Comparison of ENCODE assay signal across 19 cellular contexts in genomic region chr9:129407905-129408452, GRCh38.
A peak's percentile ranks its signal among the peaks of the same experiment; 100 is the strongest.
DNase-seq lines count a peak whose midpoint lies in the region; ATAC-seq and TF ChIP-seq lines count a peak whose summit lies in the region.
"Had no signal": no experiment of that assay in that cellular context is flagged by ENCODE, and none has a peak within 500 bp of the region (broad histone marks: within the 10 kb centered on the region; RNA-seq: fewer than 3 reads in every experiment).

No MANE protein-coding gene starts in this region.

- no peaks in the 10 kb centered on the region for H3K36me3 Mint-ChIP-seq in CD4-positive, CD25-positive, alpha-beta regulatory T cell
- H3K36me3 Mint-ChIP-seq in neural progenitor cell = peaks cover 8% of the 10 kb centered on the region
- H3K36me3 Mint-ChIP-seq in activated T-helper 1 cell treated with anti-CD3 and anti-CD28 coated beads, Interleukin-12 subunit alpha, Interleukin-12 subunit beta, Interleukin-2, Interleukin-4 antibody, amounts not matched to agents 30 ng/mL and 10 ng/mL and 1 ng/mL, durations not matched to agents 14 hours and 24 hours and 36 hours (ENCODE audit: low read depth) = peaks cover 7% of the 10 kb centered on the region
- H3K36me3 Mint-ChIP-seq in activated CD4-positive, alpha-beta memory T cell treated with anti-CD3 and anti-CD28 coated beads, Interleukin-2, amount 10 ng/mL, durations not matched to agents 7 days and 5 days (ENCODE audit: low read depth) = peaks cover 11% of the 10 kb centered on the region

- no peak overlapping the region for H2AFZ ChIP-seq in neural progenitor cell (replicated peaks)

- no peaks in the 10 kb centered on the region for H3K79me2 ChIP-seq in neural progenitor cell (ENCODE audit: low read depth)

- TF ChIP-seq CTCF in RWPE1 (conservative IDR thresholded peaks at IDR 0.05; ENCODE audit: low read depth) (no peak), neural progenitor cell (IDR thresholded peaks at IDR 0.05) (no peak), colonic mucosa (IDR thresholded peaks at IDR 0.05) (no peak)

- H3K27me3 ChIP-seq in CD4-positive, CD25-positive, alpha-beta regulatory T cell (ENCODE audit: control insufficient read depth, insufficient read depth, low read length) = no peaks in the 10 kb centered on the region
- H3K27me3 ChIP-seq in right cardiac atrium (ENCODE audit: control insufficient read depth, insufficient read depth) = no peaks in the 10 kb centered on the region
- H3K27me3 ChIP-seq in neural progenitor cell = no peaks in the 10 kb centered on the region
- no peaks in the 10 kb centered on the region for H3K27me3 ChIP-seq in colonic mucosa
- H3K27me3 ChIP-seq: sigmoid colon, upper lobe of right lung had no signal

- no peaks in the 10 kb centered on the region for H4K20me1 ChIP-seq in neural progenitor cell (ENCODE audit: low read depth)

- no peak overlapping the region for H3K4me3 ChIP-seq in CD4-positive, CD25-positive, alpha-beta regulatory T cell (ENCODE audit: low read depth, low read length)
- no peak overlapping the region for H3K4me3 ChIP-seq in right cardiac atrium (ENCODE audit: low read length)
- no peak overlapping the region for H3K4me3 ChIP-seq in neural progenitor cell
- H3K4me3 ChIP-seq in colonic mucosa = no peak overlapping the region
- H3K4me3 ChIP-seq: sigmoid colon, upper lobe of right lung had no signal

- H3K4me3 Mint-ChIP-seq in CD4-positive, CD25-positive, alpha-beta regulatory T cell = no peak overlapping the region
- H3K4me3 Mint-ChIP-seq in neural progenitor cell = peak overlapping the region; percentile 1
- H3K4me3 Mint-ChIP-seq in activated T-helper 1 cell treated with anti-CD3 and anti-CD28 coated beads, Interleukin-12 subunit alpha, Interleukin-12 subunit beta, Interleukin-2, Interleukin-4 antibody, amounts not matched to agents 30 ng/mL and 10 ng/mL and 1 ng/mL, durations not matched to agents 14 hours and 24 hours and 36 hours = no peak overlapping the region
- no peak overlapping the region for H3K4me3 Mint-ChIP-seq in activated CD4-positive, alpha-beta memory T cell treated with anti-CD3 and anti-CD28 coated beads, Interleukin-2, amount 10 ng/mL, durations not matched to agents 7 days and 5 days

- H3K9me3 ChIP-seq in CD4-positive, CD25-positive, alpha-beta regulatory T cell (ENCODE audit: control insufficient read depth in 2 of 2, low read length in 2 of 2) = no peaks in the 10 kb centered on the region
- no peaks in the 10 kb centered on the region for H3K9me3 ChIP-seq in right cardiac atrium (ENCODE audit: control insufficient read depth, low read length)
- H3K9me3 ChIP-seq in neural progenitor cell (ENCODE audit: low read depth) = no peaks in the 10 kb centered on the region
- no peaks in the 10 kb centered on the region for H3K9me3 ChIP-seq in colonic mucosa
- H3K9me3 ChIP-seq: sigmoid colon, upper lobe of right lung had no signal

- WGBS in right cardiac atrium = 85% methylated on average over 5 of the region's 5 CpGs

- H3K4me2 ChIP-seq in neural progenitor cell = no peak overlapping the region

- CTCF ChIA-PET in RWPE1 (lab: Yijun Ruan, JAX) = interaction anchor here (0.6 to 1.0 kb wide), 4 partner anchors 39 to 269 kb away, joined by 3 read pairs; no protein-coding TSS in a partner anchor
- CTCF ChIA-PET in activated CD4-positive, alpha-beta memory T cell treated with anti-CD3 and anti-CD28 coated beads, Interleukin-2, amount 10 ng/mL, durations not matched to agents 7 days and 5 days (lab: Charles Lee) = no interaction called here

- H3K36me3 ChIP-seq in CD4-positive, CD25-positive, alpha-beta regulatory T cell (ENCODE audit: control insufficient read depth, insufficient read depth, low read length) = no peaks in the 10 kb centered on the region
- H3K36me3 ChIP-seq in neural progenitor cell = no peaks in the 10 kb centered on the region
- no peaks in the 10 kb centered on the region for H3K36me3 ChIP-seq in colonic mucosa
- H3K36me3 ChIP-seq: sigmoid colon, upper lobe of right lung had no signal

- no peak for DNase-seq in CD4-positive, CD25-positive, alpha-beta regulatory T cell
- DNase-seq in RWPE1 (ENCODE audit: low spot score) = no peak
- peak; percentile 6 to 19 (median 16) for DNase-seq in right cardiac atrium
- DNase-seq in neural progenitor cell (ENCODE audit: low spot score) = no peak
- no peak for DNase-seq in activated T-helper 1 cell treated with anti-CD3 and anti-CD28 coated beads, Interleukin-12 subunit alpha, Interleukin-12 subunit beta, Interleukin-2, Interleukin-4 antibody, amounts not matched to agents 30 ng/mL and 10 ng/mL and 1 ng/mL, durations not matched to agents 14 hours and 24 hours and 36 hours (ENCODE audit: low spot score)
- no peak for DNase-seq in colonic mucosa
- no peak for DNase-seq in activated CD4-positive, alpha-beta memory T cell treated with anti-CD3 and anti-CD28 coated beads, Interleukin-2, amount 10 ng/mL, durations not matched to agents 7 days and 5 days
- DNase-seq in mucosa of gallbladder (ENCODE audit: low spot score) = no peak
- DNase-seq: activated CD4-positive, alpha-beta T cell treated with anti-CD3 and anti-CD28 coated beads for 1 hour; DMS153; MV-4-11; naive B cell; NCI-H2081; NCI-H774; sigmoid colon; stimulated activated CD4-positive, alpha-beta T cell treated with anti-CD3 and anti-CD28 coated beads, Interleukin-4, amount 100 ng/mL, for 4 hours; T-helper 2 cell; upper lobe of right lung had no signal

- peaks cover 9% of the 10 kb centered on the region for H3K4me1 ChIP-seq in CD4-positive, CD25-positive, alpha-beta regulatory T cell (ENCODE audit: control insufficient read depth, insufficient read depth, low read length, poor library complexity, severe bottlenecking)
- H3K4me1 ChIP-seq in right cardiac atrium (ENCODE audit: control insufficient read depth, insufficient read depth, low read length) (peaks cover 4% of the 10 kb centered on the region), neural progenitor cell (peaks cover 33% of the 10 kb centered on the region), colonic mucosa (peaks cover 14% of the 10 kb centered on the region)

- no peak overlapping the region for H3K27ac ChIP-seq in CD4-positive, CD25-positive, alpha-beta regulatory T cell (ENCODE audit: insufficient read depth, low read length, poor library complexity, severe bottlenecking)
- H3K27ac ChIP-seq in RWPE1 (peak overlapping the region; percentile 71), right cardiac atrium (ENCODE audit: low read length) (no peak overlapping the region), neural progenitor cell (no peak overlapping the region), colonic mucosa (no peak overlapping the region)
- H3K27ac ChIP-seq: epithelial cell of prostate, upper lobe of right lung had no signal

- H3K9ac ChIP-seq in neural progenitor cell (no peak overlapping the region), colonic mucosa (ENCODE audit: low read depth in 2 of 2, low read length in 2 of 2) (no peak overlapping the region)

- intact Hi-C loops in right cardiac atrium (cut with DNase I) = no loop called here
- intact Hi-C loops in activated T-helper 1 cell treated with anti-CD3 and anti-CD28 coated beads, Interleukin-12 subunit alpha, Interleukin-12 subunit beta, Interleukin-2, Interleukin-4 antibody, amounts not matched to agents 30 ng/mL and 10 ng/mL and 1 ng/mL, durations not matched to agents 14 hours and 24 hours and 36 hours (cut with micrococcal nuclease) = no loop called here
- intact Hi-C loops in colonic mucosa (cut with DNase I) = no loop called here

- H3K27ac Mint-ChIP-seq in CD4-positive, CD25-positive, alpha-beta regulatory T cell = peak overlapping the region in 2 of 3 donors; percentile 75 to 76
- H3K27ac Mint-ChIP-seq in neural progenitor cell = peak overlapping the region; percentile 91
- H3K27ac Mint-ChIP-seq in activated T-helper 1 cell treated with anti-CD3 and anti-CD28 coated beads, Interleukin-12 subunit alpha, Interleukin-12 subunit beta, Interleukin-2, Interleukin-4 antibody, amounts not matched to agents 30 ng/mL and 10 ng/mL and 1 ng/mL, durations not matched to agents 14 hours and 24 hours and 36 hours = no peak overlapping the region
- no peak overlapping the region for H3K27ac Mint-ChIP-seq in activated CD4-positive, alpha-beta memory T cell treated with anti-CD3 and anti-CD28 coated beads, Interleukin-2, amount 10 ng/mL, durations not matched to agents 7 days and 5 days

- H3K4me1 Mint-ChIP-seq in CD4-positive, CD25-positive, alpha-beta regulatory T cell = peaks cover 0 to 30% (median 5%) of the 10 kb centered on the region in 4 donors
- peaks cover 68% of the 10 kb centered on the region for H3K4me1 Mint-ChIP-seq in neural progenitor cell
- H3K4me1 Mint-ChIP-seq in activated T-helper 1 cell treated with anti-CD3 and anti-CD28 coated beads, Interleukin-12 subunit alpha, Interleukin-12 subunit beta, Interleukin-2, Interleukin-4 antibody, amounts not matched to agents 30 ng/mL and 10 ng/mL and 1 ng/mL, durations not matched to agents 14 hours and 24 hours and 36 hours (ENCODE audit: low read depth) = peaks cover 7% of the 10 kb centered on the region
- peaks cover 15% of the 10 kb centered on the region for H3K4me1 Mint-ChIP-seq in activated CD4-positive, alpha-beta memory T cell treated with anti-CD3 and anti-CD28 coated beads, Interleukin-2, amount 10 ng/mL, durations not matched to agents 7 days and 5 days

- peaks cover 5% of the 10 kb centered on the region for H3K27me3 Mint-ChIP-seq in CD4-positive, CD25-positive, alpha-beta regulatory T cell
- peaks cover 26% of the 10 kb centered on the region for H3K27me3 Mint-ChIP-seq in neural progenitor cell (ENCODE audit: insufficient read depth, low read depth)
- H3K27me3 Mint-ChIP-seq in activated T-helper 1 cell treated with anti-CD3 and anti-CD28 coated beads, Interleukin-12 subunit alpha, Interleukin-12 subunit beta, Interleukin-2, Interleukin-4 antibody, amounts not matched to agents 30 ng/mL and 10 ng/mL and 1 ng/mL, durations not matched to agents 14 hours and 24 hours and 36 hours (ENCODE audit: insufficient read depth) = peaks cover 7% of the 10 kb centered on the region
- H3K27me3 Mint-ChIP-seq in activated CD4-positive, alpha-beta memory T cell treated with anti-CD3 and anti-CD28 coated beads, Interleukin-2, amount 10 ng/mL, durations not matched to agents 7 days and 5 days = peaks cover 3% of the 10 kb centered on the region

- no peak for ATAC-seq in CD4-positive, CD25-positive, alpha-beta regulatory T cell (ENCODE audit: low read depth in 2 of 2)
- ATAC-seq in right cardiac atrium = no peak

- POLR2A ChIA-PET in RWPE1 (lab: Yijun Ruan, JAX; ENCODE audit: low non-redundant PET) = no interaction called here
- POLR2A ChIA-PET in activated CD4-positive, alpha-beta memory T cell treated with anti-CD3 and anti-CD28 coated beads, Interleukin-2, amount 10 ng/mL, durations not matched to agents 7 days and 5 days (lab: Charles Lee) = no interaction called here

- peaks cover 12% of the 10 kb centered on the region for H3F3A ChIP-seq in neural progenitor cell (ENCODE audit: low read depth)

- peaks cover 0 to 6% (median 0%) of the 10 kb centered on the region in 7 donors for H3K9me3 Mint-ChIP-seq in CD4-positive, CD25-positive, alpha-beta regulatory T cell
- peaks cover 14% of the 10 kb centered on the region for H3K9me3 Mint-ChIP-seq in neural progenitor cell
- H3K9me3 Mint-ChIP-seq in activated T-helper 1 cell treated with anti-CD3 and anti-CD28 coated beads, Interleukin-12 subunit alpha, Interleukin-12 subunit beta, Interleukin-2, Interleukin-4 antibody, amounts not matched to agents 30 ng/mL and 10 ng/mL and 1 ng/mL, durations not matched to agents 14 hours and 24 hours and 36 hours = peaks cover 13% of the 10 kb centered on the region
- H3K9me3 Mint-ChIP-seq in activated CD4-positive, alpha-beta memory T cell treated with anti-CD3 and anti-CD28 coated beads, Interleukin-2, amount 10 ng/mL, durations not matched to agents 7 days and 5 days = peaks cover 12% of the 10 kb centered on the region

Comparison
In these comparisons a context has a peak if more than half of its experiments do, and no peak if none do; other contexts are left out.
1. DNase-seq: peak in right cardiac atrium (3 of 3); none in CD4-positive, CD25-positive, alpha-beta regulatory T cell (0 of 3), RWPE1 (single experiment), neural progenitor cell (single experiment), activated T-helper 1 cell treated with anti-CD3 and anti-CD28 coated beads, Interleukin-12 subunit alpha, Interleukin-12 subunit beta, Interleukin-2, Interleukin-4 antibody, amounts not matched to agents 30 ng/mL and 10 ng/mL and 1 ng/mL, durations not matched to agents 14 hours and 24 hours and 36 hours (single experiment), colonic mucosa (single experiment), activated CD4-positive, alpha-beta memory T cell treated with anti-CD3 and anti-CD28 coated beads, Interleukin-2, amount 10 ng/mL, durations not matched to agents 7 days and 5 days (single experiment) and mucosa of gallbladder (single experiment).
2. H3K27ac Mint-ChIP-seq: peak in CD4-positive, CD25-positive, alpha-beta regulatory T cell (2 of 3) and neural progenitor cell (single experiment); none in activated T-helper 1 cell treated with anti-CD3 and anti-CD28 coated beads, Interleukin-12 subunit alpha, Interleukin-12 subunit beta, Interleukin-2, Interleukin-4 antibody, amounts not matched to agents 30 ng/mL and 10 ng/mL and 1 ng/mL, durations not matched to agents 14 hours and 24 hours and 36 hours (single experiment) and activated CD4-positive, alpha-beta memory T cell treated with anti-CD3 and anti-CD28 coated beads, Interleukin-2, amount 10 ng/mL, durations not matched to agents 7 days and 5 days (single experiment).